Comparison of ENCODE assay signal across 11 cellular contexts in the genomic region with DNA sequence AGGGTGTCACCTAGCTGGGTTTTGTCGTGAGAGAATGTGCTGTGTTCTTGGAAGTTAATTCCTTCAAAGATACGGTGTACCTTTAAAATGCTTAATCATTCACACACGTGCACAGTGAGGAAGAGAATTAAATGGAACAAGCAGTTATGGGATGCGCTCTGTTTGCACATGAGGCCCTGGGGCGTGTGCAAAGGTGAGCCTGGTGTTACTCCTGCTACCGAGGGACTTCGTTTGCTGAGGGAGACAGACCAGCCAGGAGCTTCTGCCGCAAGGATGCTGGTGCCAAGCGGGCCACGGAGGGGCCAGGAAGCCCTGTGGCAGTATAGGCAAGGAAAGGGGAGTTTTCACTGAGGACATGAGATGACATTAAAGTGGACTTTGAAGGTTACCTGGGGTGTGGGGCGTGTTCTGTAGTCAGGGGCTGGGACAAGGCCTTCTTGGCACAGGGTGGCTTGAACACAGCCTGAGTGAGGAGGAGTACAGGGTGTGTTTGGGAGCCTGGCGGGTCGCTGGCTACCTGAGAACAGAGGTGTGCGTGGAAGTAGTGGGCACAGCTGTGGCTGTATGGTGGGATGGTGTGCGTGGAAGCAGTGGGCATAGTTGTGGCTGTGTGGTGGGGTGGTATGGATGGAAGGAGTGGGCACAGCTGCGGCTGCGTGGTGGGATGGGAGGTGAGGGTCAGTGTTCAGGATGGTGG. TPM values are rescaled to one million over a fixed set of nuclear protein-coding genes. Genes with fewer than 3 reads are reported as not detected.
DNase-seq lines count a peak whose midpoint lies in the region; ATAC-seq, FAIRE-seq and TF ChIP-seq lines count a peak whose summit lies in the region.
"Had no signal": no experiment of that assay in that cellular context is flagged by ENCODE, and none has a peak within 500 bp of the region (broad histone marks: within the 10 kb centered on the region; RNA-seq: fewer than 3 reads in every experiment).

No MANE protein-coding gene starts in this region.

- no peak; the same call in 1 of the 3 replicates for ATAC-seq in K562
- ATAC-seq: foreskin keratinocyte had no signal

- no peak for TF ChIP-seq CTCF in HEK293 (tag by site-specific recombination; IDR thresholded peaks at IDR 0.05)
- no peak for TF ChIP-seq CTCF in K562 (IDR thresholded peaks at IDR 0.05 in 2 of 3, conservative IDR thresholded peaks at IDR 0.05 in 1 of 3; ENCODE audit: insufficient read depth in 2 of 3, low read depth in 1 of 3, low read length in 3 of 3)
- TF ChIP-seq CTCF in SK-N-SH (IDR thresholded peaks at IDR 0.05), result no peak

- H3F3A ChIP-seq in SK-N-SH (replicated peaks; ENCODE audit: insufficient read depth), result no peaks in the 10 kb centered on the region

- H3K9me2 ChIP-seq in SK-N-SH, result no peaks in the 10 kb centered on the region

- H3K9me3 Mint-ChIP-seq in CD4-positive, alpha-beta memory T cell, result no peaks in the 10 kb centered on the region

- peaks cover 7 to 12% of the 10 kb centered on the region in 2 donors for H3K36me3 Mint-ChIP-seq in CD4-positive, alpha-beta memory T cell

- FAIRE-seq in K562 (lab: Jason Lieb, UNC), result no peak

- TF ChIP-seq RAD21 in K562 (CRISPR knock-in tag; conservative IDR thresholded peaks at IDR 0.05 in 1 of 2, IDR thresholded peaks at IDR 0.05 in 1 of 2) (no peak), SK-N-SH (IDR thresholded peaks at IDR 0.05; ENCODE audit: low read length) (no peak)

- peak overlapping the region; percentile 62 to 87 (median 76) for H3K4me3 Mint-ChIP-seq in CD4-positive, alpha-beta memory T cell

- TF ChIP-seq EP300 in K562 (IDR thresholded peaks at IDR 0.05; ENCODE audit: low read length) (no peak), SK-N-SH (IDR thresholded peaks at IDR 0.05; ENCODE audit: borderline replicate concordance in 1 of 2, low read depth in 1 of 2, low read length in 1 of 2) (no peak)

- intact Hi-C loops in CD4-positive, alpha-beta memory T cell (cut with micrococcal nuclease), result loop anchor here (2.0 kb wide), 1 partner anchor 15 kb away; no protein-coding TSS in a partner anchor
- intact Hi-C loops in K562 (cut with micrococcal nuclease), result no loop called here

- no peaks in the 10 kb centered on the region for H3K27me3 Mint-ChIP-seq in CD4-positive, alpha-beta memory T cell

- BruUV-seq in K562 (replicated peaks; lab: Mats Ljungman, UMichigan), result no TSS peak

- peak overlapping the region; percentile 73 for H3K27ac ChIP-seq in CD4-positive, alpha-beta memory T cell (ENCODE audit: low read depth, low read length)
- peak overlapping the region; percentile 17; the same call in 1 of the 2 replicates for H3K27ac ChIP-seq in HEK293 (ENCODE audit: extremely low read depth, low read depth, low read length)
- H3K27ac ChIP-seq in K562 (ENCODE audit: extremely low read depth, low read depth, low read length), result no peak overlapping the region
- peak overlapping the region; percentile 11 to 77 for H3K27ac ChIP-seq in mucosa of rectum (ENCODE audit: low read depth in 2 of 2, low read length in 2 of 2)
- H3K27ac ChIP-seq in SK-N-SH (ENCODE audit: low read depth in 2 of 2, low read length in 1 of 2), result no peak overlapping the region

- H2AFZ ChIP-seq in K562 (ENCODE audit: low read depth, low read length) (no peak overlapping the region), SK-N-SH (ENCODE audit: low read depth) (no peak overlapping the region)

- peaks cover 3% of the 10 kb centered on the region for H3K9me1 ChIP-seq in K562 (ENCODE audit: control insufficient read depth, insufficient read depth, low read length)

- DNase-seq in CD4-positive, alpha-beta memory T cell, result no peak
- DNase-seq in K562 (ENCODE audit: extremely low read depth in 1 of 4, low spot score in 3 of 4), result no peak
- no peak for DNase-seq in SK-N-SH
- DNase-seq in HuH-7 (ENCODE audit: low spot score), result no peak
- DNase-seq in NCI-H1436 (lab: John Stamatoyannopoulos, UW), result no peak
- no peak for DNase-seq in NCI-H187 treated with DMSO at 0.1 percent for 48 hours (lab: John Stamatoyannopoulos, UW)
- DNase-seq: NCI-H2227 treated with DMSO at 0.1 percent for 48 hours; stimulated activated CD4-positive, alpha-beta T cell treated with anti-CD3 and anti-CD28 coated beads, Interleukin-12 subunit alpha, Interleukin-12 subunit beta, amount 100 ng/mL, for 4 hours had no signal

- H3K4me3 ChIP-seq in CD4-positive, alpha-beta memory T cell (ENCODE audit: low read length in 2 of 2), result peak overlapping the region in 1 of 2 donors; percentile 2
- H3K4me3 ChIP-seq in HEK293 (ENCODE audit: low read depth, low read length) (no peak overlapping the region), K562 (no peak overlapping the region), mucosa of rectum (ENCODE audit: low read length in 2 of 2) (peak overlapping the region in 1 of 2 donors; percentile 28), SK-N-SH (ENCODE audit: low read depth in 2 of 2, low read length in 1 of 2) (no peak overlapping the region)

- POLR2A ChIA-PET in CD4-positive, alpha-beta memory T cell (lab: Charles Lee; ENCODE audit: partially characterized antibody), result interaction anchor here (0.8 to 4.3 kb wide), 9 partner anchors 8 to 45 kb away, joined by 3 to 51 read pairs (median 10); a partner anchor contains a TSS
- POLR2A ChIA-PET in HEK293 (lab: Yijun Ruan, JAX), result interaction anchor here (3.4 kb wide), 1 partner anchor 13 kb away, joined by 86 read pairs; a partner anchor contains a TSS
- POLR2A ChIA-PET in K562 (lab: Yijun Ruan, JAX), result interaction anchor here (0.6 to 1.2 kb wide), 3 partner anchors 11 to 17 kb away, joined by 3 to 6 read pairs (median 3); a partner anchor contains a TSS
- POLR2A ChIA-PET in SK-N-SH (lab: Yijun Ruan, JAX), result no interaction called here

- peaks cover 7% of the 10 kb centered on the region for H4K20me1 ChIP-seq in K562 (replicated peaks; ENCODE audit: control insufficient read depth, insufficient read depth, low read length)
- peaks cover 50% of the 10 kb centered on the region for H4K20me1 ChIP-seq in SK-N-SH (ENCODE audit: insufficient read depth)

- TF ChIP-seq POLR2A in K562 (conservative IDR thresholded peaks at IDR 0.05), result no peak

- no peaks in the 10 kb centered on the region for H3K27me3 ChIP-seq in CD4-positive, alpha-beta memory T cell (ENCODE audit: insufficient read depth, low read length)
- H3K27me3 ChIP-seq in K562 (ENCODE audit: control insufficient read depth in 2 of 2, insufficient read depth in 2 of 2, low read length in 2 of 2) (no peaks in the 10 kb centered on the region), mucosa of rectum (ENCODE audit: control insufficient read depth in 2 of 2, insufficient read depth in 2 of 2, low read length in 2 of 2) (no peaks in the 10 kb centered on the region), SK-N-SH (ENCODE audit: insufficient read depth) (no peaks in the 10 kb centered on the region)
- H3K27me3 ChIP-seq: foreskin keratinocyte had no signal

- no peaks in the 10 kb centered on the region for H3K36me3 ChIP-seq in CD4-positive, alpha-beta memory T cell (ENCODE audit: insufficient read depth, low read length)
- peaks cover 0 to 3% of the 10 kb centered on the region in 2 experiments; a peak in 1 of 3 replicates for H3K36me3 ChIP-seq in HEK293 (ENCODE audit: control insufficient read depth in 2 of 2, insufficient read depth in 1 of 2, low read length in 2 of 2)
- 0 out of 3 replicates have a peak, but pooled peaks cover 2% of the 10 kb centered on the region for H3K36me3 ChIP-seq in K562 (ENCODE audit: control insufficient read depth, insufficient read depth, low read length)
- H3K36me3 ChIP-seq in mucosa of rectum (ENCODE audit: control insufficient read depth in 2 of 2, insufficient read depth in 2 of 2, low read length in 2 of 2), result peaks cover 2 to 3% of the 10 kb centered on the region in 2 donors
- no peaks in the 10 kb centered on the region for H3K36me3 ChIP-seq in SK-N-SH (replicated peaks in 1 of 2; ENCODE audit: control insufficient read depth in 1 of 2, insufficient read depth in 2 of 2, low read length in 1 of 2)

- no peaks in the 10 kb centered on the region for H3K9me3 ChIP-seq in CD4-positive, alpha-beta memory T cell (ENCODE audit: control insufficient read depth in 1 of 2, low read length in 2 of 2)
- H3K9me3 ChIP-seq in HEK293 (ENCODE audit: control insufficient read depth, insufficient read depth, low read depth, low read length) (no peaks in the 10 kb centered on the region), K562 (replicated peaks; ENCODE audit: control insufficient read depth, insufficient read depth, low read depth, low read length) (no peaks in the 10 kb centered on the region), mucosa of rectum (ENCODE audit: control insufficient read depth in 2 of 2, low read length in 2 of 2) (no peaks in the 10 kb centered on the region), SK-N-SH (no peaks in the 10 kb centered on the region)

- H3K4me1 ChIP-seq in CD4-positive, alpha-beta memory T cell (ENCODE audit: insufficient read depth, low read length), result peaks cover 69% of the 10 kb centered on the region
- peaks cover 33% of the 10 kb centered on the region for H3K4me1 ChIP-seq in HEK293 (ENCODE audit: control insufficient read depth, insufficient read depth, low read length)
- peaks cover 24 to 43% of the 10 kb centered on the region in 2 experiments for H3K4me1 ChIP-seq in K562 (replicated peaks in 1 of 2; ENCODE audit: control insufficient read depth in 2 of 2, insufficient read depth in 2 of 2, low read length in 2 of 2)
- H3K4me1 ChIP-seq in mucosa of rectum (ENCODE audit: control insufficient read depth in 2 of 2, insufficient read depth in 2 of 2, low read length in 2 of 2), result peaks cover 40 to 49% of the 10 kb centered on the region in 2 donors
- peaks cover 2 to 4% of the 10 kb centered on the region in 2 experiments; a peak in 1 of 4 replicates for H3K4me1 ChIP-seq in SK-N-SH (ENCODE audit: control insufficient read depth in 1 of 2, insufficient read depth in 2 of 2, low read depth in 1 of 2, low read length in 1 of 2)

- peaks cover 47 to 83% (median 62%) of the 10 kb centered on the region in 4 donors for H3K4me1 Mint-ChIP-seq in CD4-positive, alpha-beta memory T cell

- H3K27ac Mint-ChIP-seq in CD4-positive, alpha-beta memory T cell, result peak overlapping the region; percentile 91 to 98 (median 93)

- in situ Hi-C loops in K562 (cut with MboI), result no loop called here

- CTCF ChIA-PET in CD4-positive, alpha-beta memory T cell (lab: Charles Lee; ENCODE audit: partially characterized antibody), result interaction anchor here (3.3 to 3.9 kb wide), 2 partner anchors 17 to 27 kb away, joined by 19 to 25 read pairs; no protein-coding TSS in a partner anchor
- CTCF ChIA-PET in HEK293 (lab: Yijun Ruan, JAX), result interaction anchor here (1.7 to 6.6 kb wide), 4 partner anchors 17 to 27 kb away, joined by 7 to 33 read pairs (median 28); no protein-coding TSS in a partner anchor
- CTCF ChIA-PET in K562 (lab: Yijun Ruan, JAX; ENCODE audit: low intra/inter-chr PET ratio), result no interaction called here
- CTCF ChIA-PET in SK-N-SH (lab: Yijun Ruan, JAX), result interaction anchor here (0.8 to 2.6 kb wide), 4 partner anchors 13 to 213 kb away, joined by 3 to 9 read pairs (median 4); a partner anchor contains a TSS

- H3K4me2 ChIP-seq in K562 (ENCODE audit: insufficient read depth, low read length) (no peak overlapping the region), SK-N-SH (no peak overlapping the region)

- 73% methylated on average over 13 of the region's 17 CpGs for whole genome bisulfite sequencing in K562 (ENCODE audit: insufficient coverage, low coverage, missing lambda C conversion rate)
- 97% methylated on average over 13 of the region's 17 CpGs for WGBS in SK-N-SH (ENCODE audit: low lambda C conversion rate)

- H3K9ac ChIP-seq in K562 (ENCODE audit: insufficient read depth in 1 of 2, low read depth in 2 of 2, low read length in 2 of 2), result peak overlapping the region in 1 of 2 experiments; percentile 73; a peak in 1 of 4 replicates
- H3K9ac ChIP-seq in mucosa of rectum (ENCODE audit: low read depth in 1 of 2, low read length in 2 of 2), result peak overlapping the region in 1 of 2 donors; percentile 36
- no peak overlapping the region for H3K9ac ChIP-seq in SK-N-SH

- H3K79me2 ChIP-seq in K562 (ENCODE audit: control insufficient read depth, insufficient read depth, low read length) (peaks cover 39% of the 10 kb centered on the region), SK-N-SH (ENCODE audit: insufficient read depth) (peaks cover 72% of the 10 kb centered on the region)

RNA-seq across cellular contexts. Expression of a gene that starts 13.5 kb away (rescaled TPM):
- total RNA-seq in CD4-positive, alpha-beta memory T cell, result 10 to 100 TPM; 49.0 to 49.2 TPM
- polyA plus RNA-seq in CD4-positive, alpha-beta memory T cell, result 10 to 100 TPM; 20.6 to 24.4 TPM
- total RNA-seq in K562 (2011; cell fraction: chromatin; rRNA removed; ENCODE audit: low replicate concordance), result 31.5 and 43.3 TPM in 2 replicates
- total RNA-seq in K562 (2011; cell fraction: nucleolus; rRNA removed), result 21.1 and 22.2 TPM in 2 replicates
- total RNA-seq in K562 (2011; cell fraction: nucleoplasm; rRNA removed), result 21.2 and 22.4 TPM in 2 replicates
- total RNA-seq in K562 (2014; rRNA removed) (5.2 and 8.2 TPM in 2 replicates), K562 (2014; rRNA removed; fragmentation: Illumina TruSeq; extraction: Trizol) (1.9 and 2.4 TPM in 2 replicates), K562 (2015; rRNA removed; fragmentation: Illumina TruSeq; extraction: Trizol) (3.1 and 3.3 TPM in 2 replicates), K562 (2021) (11.5 and 12.6 TPM in 2 replicates)
- polyA plus RNA-seq in K562 (2011; rRNA removed) (7.5 and 10.0 TPM in 2 replicates), K562 (2014; fragmentation: Illumina TruSeq; extraction: Trizol) (5.6 and 5.8 TPM in 2 replicates), K562 (2014; fragmentation: Nextera tagmentation; extraction: Ambion mirVana) (under 1 TPM; 0.20 to 0.34 TPM), K562 (2014; rRNA removed) (7.1 and 7.9 TPM in 2 replicates), SK-N-SH (2012; rRNA removed) (14.5 and 16.5 TPM in 2 replicates)
- 7.8 and 8.5 TPM in 2 replicates for polyA plus RNA-seq in K562 (2011; cell fraction: cytosol; rRNA removed)
- 9.0 and 10.7 TPM in 2 replicates for polyA plus RNA-seq in K562 (2011; cell fraction: nucleus; rRNA removed)
- polyA plus RNA-seq in K562 (2012), result 8.6 and 10.2 TPM in 2 replicates
- polyA minus RNA-seq in K562 (2011; rRNA and poly(A)+ RNA removed), result 8.5 and 9.0 TPM in 2 replicates
- polyA minus RNA-seq in K562 (2011; cell fraction: cytosol; rRNA and poly(A)+ RNA removed), result 5.6 and 15.4 TPM in 2 replicates
- polyA minus RNA-seq in K562 (2011; cell fraction: nucleus; rRNA and poly(A)+ RNA removed), result 7.1 and 12.8 TPM in 2 replicates
- polyA plus RNA-seq in SK-N-SH (2012; cell fraction: cytosol; rRNA removed), result 12.8 and 14.4 TPM in 2 replicates
- 16.3 and 19.4 TPM in 2 replicates for polyA plus RNA-seq in SK-N-SH (2012; cell fraction: nucleus; rRNA removed)

RNA-seq across cellular contexts. Expression of a gene that starts 37.9 kb away (rescaled TPM):
- total RNA-seq in CD4-positive, alpha-beta memory T cell, result 100 to 1,000 TPM; 161 to 164 TPM
- polyA plus RNA-seq in CD4-positive, alpha-beta memory T cell, result 100 to 1,000 TPM in 1 of 2 donors, 10 to 100 TPM in 1; 91.2 to 111 TPM
- 19.9 and 29.6 TPM in 2 replicates for total RNA-seq in K562 (2011; cell fraction: chromatin; rRNA removed; ENCODE audit: low replicate concordance)
- total RNA-seq in K562 (2011; cell fraction: nucleolus; rRNA removed), result 16.8 and 18.6 TPM in 2 replicates
- total RNA-seq in K562 (2011; cell fraction: nucleoplasm; rRNA removed), result 22.0 and 23.9 TPM in 2 replicates
- total RNA-seq in K562 (2014; rRNA removed) (10.7 and 12.2 TPM in 2 replicates), K562 (2014; rRNA removed; fragmentation: Illumina TruSeq; extraction: Trizol) (7.3 and 8.0 TPM in 2 replicates), K562 (2015; rRNA removed; fragmentation: Illumina TruSeq; extraction: Trizol) (14.5 and 14.9 TPM in 2 replicates), K562 (2021) (9.9 and 12.5 TPM in 2 replicates)
- polyA plus RNA-seq in K562 (2011; rRNA removed) (11.8 and 12.7 TPM in 2 replicates), K562 (2014; fragmentation: Illumina TruSeq; extraction: Trizol) (8.0 and 8.7 TPM in 2 replicates), K562 (2014; fragmentation: Nextera tagmentation; extraction: Ambion mirVana) (1 to 10 TPM; 1.1 to 1.3 TPM), K562 (2014; rRNA removed) (8.3 and 8.6 TPM in 2 replicates), SK-N-SH (2012; rRNA removed) (32.6 and 33.4 TPM in 2 replicates)
- polyA plus RNA-seq in K562 (2011; cell fraction: cytosol; rRNA removed), result 10.9 and 13.7 TPM in 2 replicates
- 9.6 and 10.3 TPM in 2 replicates for polyA plus RNA-seq in K562 (2011; cell fraction: nucleus; rRNA removed)
- polyA plus RNA-seq in K562 (2012), result 10.9 and 13.1 TPM in 2 replicates
- 13.6 and 15.8 TPM in 2 replicates for polyA minus RNA-seq in K562 (2011; rRNA and poly(A)+ RNA removed)
- polyA minus RNA-seq in K562 (2011; cell fraction: cytosol; rRNA and poly(A)+ RNA removed), result 9.7 and 12.5 TPM in 2 replicates
- polyA minus RNA-seq in K562 (2011; cell fraction: nucleus; rRNA and poly(A)+ RNA removed), result 6.2 and 12.6 TPM in 2 replicates
- polyA plus RNA-seq in SK-N-SH (2012; cell fraction: cytosol; rRNA removed), result 27.7 and 36.1 TPM in 2 replicates
- polyA plus RNA-seq in SK-N-SH (2012; cell fraction: nucleus; rRNA removed), result 23.4 and 24.7 TPM in 2 replicates

Comparison
In these comparisons a context has a peak if more than half of its experiments do, and no peak if none do; other contexts are left out.
1. H3K27ac ChIP-seq: peak in CD4-positive, alpha-beta memory T cell (single experiment), HEK293 (single experiment) and mucosa of rectum (2 of 2); none in K562 (single experiment) and SK-N-SH (0 of 2).